ENCODE assay signal across 1 cellular context in the genomic region with DNA sequence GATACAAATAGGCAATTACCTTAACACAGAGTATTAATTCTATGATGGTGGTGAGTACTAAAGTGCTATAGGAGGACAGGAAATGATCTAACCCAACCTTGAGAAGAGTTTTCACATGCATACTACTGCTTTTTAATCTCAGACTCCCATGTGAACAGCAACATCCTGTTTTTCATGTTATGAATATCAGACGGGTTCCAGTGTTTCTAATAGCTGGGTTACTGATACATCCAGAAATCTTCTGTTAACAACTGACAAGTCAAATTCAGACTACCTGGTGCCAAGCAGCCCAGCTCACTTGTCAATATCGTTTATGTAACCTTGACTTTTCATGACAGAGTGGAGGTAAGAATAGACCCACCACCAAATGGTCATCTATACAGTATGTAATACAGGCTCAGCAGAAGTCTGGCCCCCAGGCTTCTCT.
TF ChIP-seq lines count a peak whose summit lies in the region.

No MANE protein-coding gene starts in this region.

TF ChIP-seq in GM12878, 131 proteins besides CTCF, POLR2A, EP300 and RAD21 (continued from another document):
- TF ChIP-seq NFXL1 (IDR thresholded peaks at IDR 0.05; ENCODE audit: borderline replicate concordance) (no peak), IRF4 (IDR thresholded peaks at IDR 0.05; ENCODE audit: low read depth, low read length) (no peak; the same call in 1 of the 2 replicates), EZH2 (IDR thresholded peaks at IDR 0.05; ENCODE audit: borderline replicate concordance, control insufficient read depth, low read depth, low read length) (no peak), FOS (IDR thresholded peaks at IDR 0.05; ENCODE audit: borderline replicate concordance, extremely low read depth, insufficient read length) (no peak), PML (IDR thresholded peaks at IDR 0.05; ENCODE audit: low read length) (0 out of 2 replicates have a peak, but pooled peaks have one; percentile 20), GABPA (IDR thresholded peaks at IDR 0.05; ENCODE audit: low read depth) (no peak), CHD1 (IDR thresholded peaks at IDR 0.05; ENCODE audit: low read depth, low read length) (no peak), FOXK2 (IDR thresholded peaks at IDR 0.05) (no peak), MXI1 (IDR thresholded peaks at IDR 0.05; ENCODE audit: low read depth, low read length) (no peak), SUZ12 (IDR thresholded peaks at IDR 0.05; ENCODE audit: unreplicated experiment) (no peak), ZNF274 (IDR thresholded peaks at IDR 0.05; ENCODE audit: insufficient read depth, insufficient read length) (no peak)
